In the genomic region with DNA sequence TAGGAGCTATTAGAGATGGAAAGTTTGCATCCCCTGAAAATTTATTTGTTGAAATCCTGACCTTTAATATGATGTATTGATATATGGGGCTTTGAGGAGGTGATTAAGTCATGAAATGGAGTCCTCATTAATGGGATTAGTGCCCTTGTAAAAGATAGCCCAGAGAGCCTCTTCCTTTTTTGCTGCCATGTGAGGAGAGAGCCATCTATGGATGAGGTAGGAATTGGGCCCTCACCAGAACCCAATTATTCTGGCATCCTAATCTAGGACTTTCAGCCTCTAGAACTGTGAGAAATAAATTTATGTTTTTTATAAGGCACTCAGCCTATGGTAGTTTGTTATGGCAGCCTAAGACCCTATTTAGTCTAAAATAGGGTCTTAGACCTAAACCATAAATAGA, we compare ENCODE assay signal across 1 cellular context.
TF ChIP-seq lines count a peak whose summit lies in the region.

No MANE protein-coding gene starts in this region.

TF ChIP-seq in WTC11, 78 proteins besides CTCF, POLR2A, EP300 and RAD21 (continued from another document):
- TF ChIP-seq, protein P1, sequence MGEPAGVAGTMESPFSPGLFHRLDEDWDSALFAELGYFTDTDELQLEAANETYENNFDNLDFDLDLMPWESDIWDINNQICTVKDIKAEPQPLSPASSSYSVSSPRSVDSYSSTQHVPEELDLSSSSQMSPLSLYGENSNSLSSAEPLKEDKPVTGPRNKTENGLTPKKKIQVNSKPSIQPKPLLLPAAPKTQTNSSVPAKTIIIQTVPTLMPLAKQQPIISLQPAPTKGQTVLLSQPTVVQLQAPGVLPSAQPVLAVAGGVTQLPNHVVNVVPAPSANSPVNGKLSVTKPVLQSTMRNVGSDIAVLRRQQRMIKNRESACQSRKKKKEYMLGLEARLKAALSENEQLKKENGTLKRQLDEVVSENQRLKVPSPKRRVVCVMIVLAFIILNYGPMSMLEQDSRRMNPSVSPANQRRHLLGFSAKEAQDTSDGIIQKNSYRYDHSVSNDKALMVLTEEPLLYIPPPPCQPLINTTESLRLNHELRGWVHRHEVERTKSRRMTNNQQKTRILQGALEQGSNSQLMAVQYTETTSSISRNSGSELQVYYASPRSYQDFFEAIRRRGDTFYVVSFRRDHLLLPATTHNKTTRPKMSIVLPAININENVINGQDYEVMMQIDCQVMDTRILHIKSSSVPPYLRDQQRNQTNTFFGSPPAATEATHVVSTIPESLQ (CRISPR knock-in tag; IDR thresholded peaks at IDR 0.05) = no peak
- TF ChIP-seq, protein P2, sequence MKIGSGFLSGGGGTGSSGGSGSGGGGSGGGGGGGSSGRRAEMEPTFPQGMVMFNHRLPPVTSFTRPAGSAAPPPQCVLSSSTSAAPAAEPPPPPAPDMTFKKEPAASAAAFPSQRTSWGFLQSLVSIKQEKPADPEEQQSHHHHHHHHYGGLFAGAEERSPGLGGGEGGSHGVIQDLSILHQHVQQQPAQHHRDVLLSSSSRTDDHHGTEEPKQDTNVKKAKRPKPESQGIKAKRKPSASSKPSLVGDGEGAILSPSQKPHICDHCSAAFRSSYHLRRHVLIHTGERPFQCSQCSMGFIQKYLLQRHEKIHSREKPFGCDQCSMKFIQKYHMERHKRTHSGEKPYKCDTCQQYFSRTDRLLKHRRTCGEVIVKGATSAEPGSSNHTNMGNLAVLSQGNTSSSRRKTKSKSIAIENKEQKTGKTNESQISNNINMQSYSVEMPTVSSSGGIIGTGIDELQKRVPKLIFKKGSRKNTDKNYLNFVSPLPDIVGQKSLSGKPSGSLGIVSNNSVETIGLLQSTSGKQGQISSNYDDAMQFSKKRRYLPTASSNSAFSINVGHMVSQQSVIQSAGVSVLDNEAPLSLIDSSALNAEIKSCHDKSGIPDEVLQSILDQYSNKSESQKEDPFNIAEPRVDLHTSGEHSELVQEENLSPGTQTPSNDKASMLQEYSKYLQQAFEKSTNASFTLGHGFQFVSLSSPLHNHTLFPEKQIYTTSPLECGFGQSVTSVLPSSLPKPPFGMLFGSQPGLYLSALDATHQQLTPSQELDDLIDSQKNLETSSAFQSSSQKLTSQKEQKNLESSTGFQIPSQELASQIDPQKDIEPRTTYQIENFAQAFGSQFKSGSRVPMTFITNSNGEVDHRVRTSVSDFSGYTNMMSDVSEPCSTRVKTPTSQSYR (CRISPR knock-in tag; IDR thresholded peaks at IDR 0.05) = no peak
- TF ChIP-seq ETV6 (CRISPR knock-in tag; IDR thresholded peaks at IDR 0.05) = no peak
- no peak for TF ChIP-seq FOXJ3 (CRISPR knock-in tag; IDR thresholded peaks at IDR 0.05; ENCODE audit: borderline replicate concordance)
- TF ChIP-seq FOXK1 (CRISPR knock-in tag; IDR thresholded peaks at IDR 0.05) = no peak
- TF ChIP-seq MXD4 (CRISPR knock-in tag; IDR thresholded peaks at IDR 0.05; ENCODE audit: borderline replicate concordance) = no peak
- no peak for TF ChIP-seq CREM (CRISPR knock-in tag; IDR thresholded peaks at IDR 0.05)
- TF ChIP-seq ATF1 (CRISPR knock-in tag; IDR thresholded peaks at IDR 0.05) = no peak
- TF ChIP-seq ZNF121 (CRISPR knock-in tag; IDR thresholded peaks at IDR 0.05) = no peak
- TF ChIP-seq JUN (CRISPR knock-in tag; IDR thresholded peaks at IDR 0.05) = no peak
- no peak for TF ChIP-seq ZNF416 (CRISPR knock-in tag; IDR thresholded peaks at IDR 0.05)
- no peak for TF ChIP-seq TEAD1 (CRISPR knock-in tag; IDR thresholded peaks at IDR 0.05)
- no peak for TF ChIP-seq GRHL2 (CRISPR knock-in tag; IDR thresholded peaks at IDR 0.05; ENCODE audit: insufficient replicate concordance, severe bottlenecking)
